10 cellular contexts compared by ENCODE assay signal in genomic region chr15:70165811-70166284, GRCh38.
DNase-seq lines count a peak whose midpoint lies in the region; ATAC-seq and TF ChIP-seq lines count a peak whose summit lies in the region.
"Had no signal": no experiment of that assay in that cellular context is flagged by ENCODE, and none has a peak within 500 bp of the region (broad histone marks: within the 10 kb centered on the region; RNA-seq: fewer than 3 reads in every experiment).

No MANE protein-coding gene starts in this region.

- no peak overlapping the region for H3K4me3 Mint-ChIP-seq in activated naive CD4-positive, alpha-beta T cell treated with anti-CD3 and anti-CD28 coated beads, Interleukin-2, amount 10 ng/mL, durations not matched to agents 7 days and 5 days
- H3K4me3 Mint-ChIP-seq in activated naive CD4-positive, alpha-beta T cell treated with anti-CD3 and anti-CD28 coated beads for 36 hours = no peak overlapping the region
- H3K4me3 Mint-ChIP-seq in neural crest cell = no peak overlapping the region

- DNase-seq in activated naive CD4-positive, alpha-beta T cell treated with anti-CD3 and anti-CD28 coated beads, Interleukin-2, amount 10 ng/mL, durations not matched to agents 7 days and 5 days = peak; percentile 16
- DNase-seq in activated naive CD4-positive, alpha-beta T cell treated with anti-CD3 and anti-CD28 coated beads for 36 hours = no peak
- DNase-seq in cardiac septum (ENCODE audit: low spot score) = peak; percentile 88
- no peak for DNase-seq in neural crest cell (ENCODE audit: low read depth, low spot score)
- DNase-seq in NCI-H1417 treated with DMSO at 0.1 percent for 48 hours (lab: John Stamatoyannopoulos, UW) = no peak
- no peak for DNase-seq in NCI-H1436 treated with DMSO at 0.1 percent for 48 hours (lab: John Stamatoyannopoulos, UW)
- no peak for DNase-seq in GDM1 (lab: John Stamatoyannopoulos, UW)
- DNase-seq: NCI-H2029 treated with DMSO at 0.1 percent for 48 hours, occipital lobe had no signal

- CTCF ChIA-PET in activated naive CD4-positive, alpha-beta T cell treated with anti-CD3 and anti-CD28 coated beads, Interleukin-2, amount 10 ng/mL, durations not matched to agents 7 days and 5 days (lab: Charles Lee) = no interaction called here
- CTCF ChIA-PET in activated naive CD4-positive, alpha-beta T cell treated with anti-CD3 and anti-CD28 coated beads for 36 hours (lab: Charles Lee) = no interaction called here

- H3K36me3 Mint-ChIP-seq in activated naive CD4-positive, alpha-beta T cell treated with anti-CD3 and anti-CD28 coated beads, Interleukin-2, amount 10 ng/mL, durations not matched to agents 7 days and 5 days = no peaks in the 10 kb centered on the region
- no peaks in the 10 kb centered on the region for H3K36me3 Mint-ChIP-seq in activated naive CD4-positive, alpha-beta T cell treated with anti-CD3 and anti-CD28 coated beads for 36 hours (ENCODE audit: low read depth)
- no peaks in the 10 kb centered on the region for H3K36me3 Mint-ChIP-seq in neural crest cell (ENCODE audit: low read depth)

- H3K9me3 Mint-ChIP-seq in activated naive CD4-positive, alpha-beta T cell treated with anti-CD3 and anti-CD28 coated beads, Interleukin-2, amount 10 ng/mL, durations not matched to agents 7 days and 5 days = no peaks in the 10 kb centered on the region
- no peaks in the 10 kb centered on the region for H3K9me3 Mint-ChIP-seq in activated naive CD4-positive, alpha-beta T cell treated with anti-CD3 and anti-CD28 coated beads for 36 hours
- H3K9me3 Mint-ChIP-seq in neural crest cell = no peaks in the 10 kb centered on the region

- no peak overlapping the region for H3K27ac Mint-ChIP-seq in activated naive CD4-positive, alpha-beta T cell treated with anti-CD3 and anti-CD28 coated beads, Interleukin-2, amount 10 ng/mL, durations not matched to agents 7 days and 5 days
- no peak overlapping the region for H3K27ac Mint-ChIP-seq in activated naive CD4-positive, alpha-beta T cell treated with anti-CD3 and anti-CD28 coated beads for 36 hours
- H3K27ac Mint-ChIP-seq in neural crest cell (ENCODE audit: unreplicated experiment) = peak overlapping the region; percentile 50

- ATAC-seq in HG03342 (IDR thresholded peaks at IDR 0.05; ENCODE audit: unreplicated experiment) = no peak

- intact Hi-C loops in activated naive CD4-positive, alpha-beta T cell treated with anti-CD3 and anti-CD28 coated beads for 36 hours (cut with micrococcal nuclease) = no loop called here
- intact Hi-C loops in cardiac septum (cut with DNase I) = loop anchor here (5.0 kb wide), 1 partner anchor 569 kb away; no protein-coding TSS in a partner anchor

- no peaks in the 10 kb centered on the region for H3K4me1 Mint-ChIP-seq in activated naive CD4-positive, alpha-beta T cell treated with anti-CD3 and anti-CD28 coated beads, Interleukin-2, amount 10 ng/mL, durations not matched to agents 7 days and 5 days
- H3K4me1 Mint-ChIP-seq in activated naive CD4-positive, alpha-beta T cell treated with anti-CD3 and anti-CD28 coated beads for 36 hours (ENCODE audit: low read depth) = no peaks in the 10 kb centered on the region
- peaks cover 20% of the 10 kb centered on the region for H3K4me1 Mint-ChIP-seq in neural crest cell

- peaks cover 40% of the 10 kb centered on the region for H3K27me3 Mint-ChIP-seq in activated naive CD4-positive, alpha-beta T cell treated with anti-CD3 and anti-CD28 coated beads, Interleukin-2, amount 10 ng/mL, durations not matched to agents 7 days and 5 days
- no peaks in the 10 kb centered on the region for H3K27me3 Mint-ChIP-seq in activated naive CD4-positive, alpha-beta T cell treated with anti-CD3 and anti-CD28 coated beads for 36 hours (ENCODE audit: low read depth)
- peaks cover 11% of the 10 kb centered on the region for H3K27me3 Mint-ChIP-seq in neural crest cell (ENCODE audit: low read depth)

- TF ChIP-seq CTCF in neural crest cell (conservative IDR thresholded peaks at IDR 0.05) = no peak

Comparison
In these comparisons a context has a peak if more than half of its experiments do, and no peak if none do; other contexts are left out.
1. DNase-seq: peak in activated naive CD4-positive, alpha-beta T cell treated with anti-CD3 and anti-CD28 coated beads, Interleukin-2, amount 10 ng/mL, durations not matched to agents 7 days and 5 days (single experiment) and cardiac septum (single experiment); none in activated naive CD4-positive, alpha-beta T cell treated with anti-CD3 and anti-CD28 coated beads for 36 hours (single experiment), neural crest cell (single experiment), NCI-H1417 treated with DMSO at 0.1 percent for 48 hours (single experiment), NCI-H1436 treated with DMSO at 0.1 percent for 48 hours (single experiment) and GDM1 (single experiment).